In genomic region chr9:7534211-7534935, GRCh38 we compare ENCODE assay signal across 22 cellular contexts.
DNase-seq lines count a peak whose midpoint lies in the region; ATAC-seq and FAIRE-seq lines count a peak whose summit lies in the region.
"Had no signal": no experiment of that assay in that cellular context is flagged by ENCODE, and none has a peak within 500 bp of the region (broad histone marks: within the 10 kb centered on the region; RNA-seq: fewer than 3 reads in every experiment).

No MANE protein-coding gene starts in this region.

- peak; percentile 78 for ATAC-seq in activated CD4-positive, alpha-beta T cell treated with anti-CD3 and anti-CD28 coated beads for 36 hours

- H3K36me3 Mint-ChIP-seq in activated CD4-positive, alpha-beta T cell treated with anti-CD3 and anti-CD28 coated beads for 36 hours (ENCODE audit: low read depth), result no peaks in the 10 kb centered on the region
- peaks cover 7% of the 10 kb centered on the region for H3K36me3 Mint-ChIP-seq in activated T-helper 2 cell treated with anti-CD3 and anti-CD28 coated beads, Interferon-gamma antibody, Interleukin-2, Interleukin-4, amounts not matched to agents 10 μg/mL and 5 μg/mL and 100 μg/mL, durations not matched to agents 14 hours and 24 hours and 36 hours (ENCODE audit: low read depth)
- no peaks in the 10 kb centered on the region for H3K36me3 Mint-ChIP-seq in stimulated activated naive CD8-positive, alpha-beta T cell treated with anti-CD3 and anti-CD28 coated beads, Interleukin-15, Interleukin-2, amounts not matched to agents 100 ng/mL and 50 ng/mL, for 24 hours (ENCODE audit: low read depth)
- H3K36me3 Mint-ChIP-seq in immature natural killer cell, result no peaks in the 10 kb centered on the region
- H3K36me3 Mint-ChIP-seq: brain; CD4-positive, alpha-beta memory T cell had no signal

- intact Hi-C loops in activated CD4-positive, alpha-beta T cell treated with anti-CD3 and anti-CD28 coated beads for 36 hours (cut with DNase I, micrococcal nuclease), result loop anchor here (5.0 to 10.0 kb wide), 3 partner anchors 237 to 630 kb away; no protein-coding TSS in a partner anchor
- intact Hi-C loops in activated T-helper 2 cell treated with anti-CD3 and anti-CD28 coated beads, Interferon-gamma antibody, Interleukin-2, Interleukin-4, amounts not matched to agents 10 μg/mL and 5 μg/mL and 100 μg/mL, durations not matched to agents 14 hours and 24 hours and 36 hours (cut with micrococcal nuclease), result loop anchor here (1.0 to 10.0 kb wide), 7 partner anchors 128 to 638 kb away; no protein-coding TSS in a partner anchor

- H3K4me3 Mint-ChIP-seq in activated CD4-positive, alpha-beta T cell treated with anti-CD3 and anti-CD28 coated beads for 36 hours, result no peak overlapping the region
- peak overlapping the region; percentile 24 for H3K4me3 Mint-ChIP-seq in activated T-helper 2 cell treated with anti-CD3 and anti-CD28 coated beads, Interferon-gamma antibody, Interleukin-2, Interleukin-4, amounts not matched to agents 10 μg/mL and 5 μg/mL and 100 μg/mL, durations not matched to agents 14 hours and 24 hours and 36 hours (ENCODE audit: low read depth)
- peak overlapping the region; percentile 15 for H3K4me3 Mint-ChIP-seq in stimulated activated naive CD8-positive, alpha-beta T cell treated with anti-CD3 and anti-CD28 coated beads, Interleukin-15, Interleukin-2, amounts not matched to agents 100 ng/mL and 50 ng/mL, for 24 hours
- H3K4me3 Mint-ChIP-seq in immature natural killer cell, result no peak overlapping the region
- H3K4me3 Mint-ChIP-seq: brain; CD4-positive, alpha-beta memory T cell; endodermal cell had no signal

- FAIRE-seq in RCC 7860 (lab: Jason Lieb, UNC), result no peak

- H3K27ac Mint-ChIP-seq in activated CD4-positive, alpha-beta T cell treated with anti-CD3 and anti-CD28 coated beads for 36 hours, result no peak overlapping the region
- H3K27ac Mint-ChIP-seq in activated T-helper 2 cell treated with anti-CD3 and anti-CD28 coated beads, Interferon-gamma antibody, Interleukin-2, Interleukin-4, amounts not matched to agents 10 μg/mL and 5 μg/mL and 100 μg/mL, durations not matched to agents 14 hours and 24 hours and 36 hours, result peak overlapping the region; percentile 83
- H3K27ac Mint-ChIP-seq in stimulated activated naive CD8-positive, alpha-beta T cell treated with anti-CD3 and anti-CD28 coated beads, Interleukin-15, Interleukin-2, amounts not matched to agents 100 ng/mL and 50 ng/mL, for 24 hours, result peak overlapping the region; percentile 56
- no peak overlapping the region for H3K27ac Mint-ChIP-seq in immature natural killer cell
- H3K27ac Mint-ChIP-seq: brain; CD4-positive, alpha-beta memory T cell; endodermal cell had no signal

- CTCF ChIA-PET in activated CD4-positive, alpha-beta T cell treated with anti-CD3 and anti-CD28 coated beads for 36 hours (lab: Charles Lee), result interaction anchor here (0.7 to 2.2 kb wide), 6 partner anchors 45 to 993 kb away, joined by 3 to 12 read pairs (median 3); no protein-coding TSS in a partner anchor

- DNase-seq in activated CD4-positive, alpha-beta T cell treated with anti-CD3 and anti-CD28 coated beads for 36 hours, result peak; percentile 24
- no peak for DNase-seq in activated CD4-positive, alpha-beta T cell treated with anti-CD3 and anti-CD28 coated beads for 1 hour
- DNase-seq in stimulated activated CD4-positive, alpha-beta T cell treated with anti-CD3 and anti-CD28 coated beads, Interleukin-15, amount 100 ng/mL, for 24 hours, result peak; percentile 5
- no peak for DNase-seq in stimulated activated CD4-positive, alpha-beta T cell treated with anti-CD3 and anti-CD28 coated beads, Interleukin-4, amount 100 ng/mL, for 4 hours
- no peak for DNase-seq in activated T-helper 2 cell treated with anti-CD3 and anti-CD28 coated beads, Interferon-gamma antibody, Interleukin-2, Interleukin-4, amounts not matched to agents 10 μg/mL and 5 μg/mL and 100 μg/mL, durations not matched to agents 14 hours and 24 hours and 36 hours (ENCODE audit: low spot score)
- DNase-seq in immature natural killer cell (no peak), RCC 7860 (ENCODE audit: low spot score) (no peak)
- DNase-seq: 8988T; CD4-positive, alpha-beta memory T cell; colonic mucosa; DMS153; endodermal cell; GDM1; HCEC 1CT; KBM-7; mesenchymal stem cell; NCI-H1436; NCI-H524; stimulated activated CD4-positive, alpha-beta T cell treated with anti-CD3 and anti-CD28 coated beads, Interleukin-4, amount 100 ng/mL, for 24 hours; SW 1271 had no signal

- POLR2A ChIA-PET in activated CD4-positive, alpha-beta T cell treated with anti-CD3 and anti-CD28 coated beads for 36 hours (lab: Charles Lee), result no interaction called here

- no peaks in the 10 kb centered on the region for H3K9me3 Mint-ChIP-seq in activated CD4-positive, alpha-beta T cell treated with anti-CD3 and anti-CD28 coated beads for 36 hours (ENCODE audit: low read depth)
- peaks cover 11% of the 10 kb centered on the region for H3K9me3 Mint-ChIP-seq in activated T-helper 2 cell treated with anti-CD3 and anti-CD28 coated beads, Interferon-gamma antibody, Interleukin-2, Interleukin-4, amounts not matched to agents 10 μg/mL and 5 μg/mL and 100 μg/mL, durations not matched to agents 14 hours and 24 hours and 36 hours
- no peaks in the 10 kb centered on the region for H3K9me3 Mint-ChIP-seq in stimulated activated naive CD8-positive, alpha-beta T cell treated with anti-CD3 and anti-CD28 coated beads, Interleukin-15, Interleukin-2, amounts not matched to agents 100 ng/mL and 50 ng/mL, for 24 hours
- H3K9me3 Mint-ChIP-seq in immature natural killer cell, result no peaks in the 10 kb centered on the region
- H3K9me3 Mint-ChIP-seq: endodermal cell had no signal

- H3K4me1 Mint-ChIP-seq in activated CD4-positive, alpha-beta T cell treated with anti-CD3 and anti-CD28 coated beads for 36 hours, result peaks cover 14% of the 10 kb centered on the region
- peaks cover 46% of the 10 kb centered on the region for H3K4me1 Mint-ChIP-seq in activated T-helper 2 cell treated with anti-CD3 and anti-CD28 coated beads, Interferon-gamma antibody, Interleukin-2, Interleukin-4, amounts not matched to agents 10 μg/mL and 5 μg/mL and 100 μg/mL, durations not matched to agents 14 hours and 24 hours and 36 hours (ENCODE audit: low read depth)
- peaks cover 29% of the 10 kb centered on the region for H3K4me1 Mint-ChIP-seq in stimulated activated naive CD8-positive, alpha-beta T cell treated with anti-CD3 and anti-CD28 coated beads, Interleukin-15, Interleukin-2, amounts not matched to agents 100 ng/mL and 50 ng/mL, for 24 hours (ENCODE audit: low read depth)
- H3K4me1 Mint-ChIP-seq in immature natural killer cell, result no peaks in the 10 kb centered on the region
- H3K4me1 Mint-ChIP-seq: CD4-positive, alpha-beta memory T cell had no signal

- H3K27me3 Mint-ChIP-seq in activated CD4-positive, alpha-beta T cell treated with anti-CD3 and anti-CD28 coated beads for 36 hours, result peaks cover 22% of the 10 kb centered on the region
- H3K27me3 Mint-ChIP-seq in activated T-helper 2 cell treated with anti-CD3 and anti-CD28 coated beads, Interferon-gamma antibody, Interleukin-2, Interleukin-4, amounts not matched to agents 10 μg/mL and 5 μg/mL and 100 μg/mL, durations not matched to agents 14 hours and 24 hours and 36 hours (ENCODE audit: low read depth), result peaks cover 4% of the 10 kb centered on the region
- peaks cover 22% of the 10 kb centered on the region for H3K27me3 Mint-ChIP-seq in stimulated activated naive CD8-positive, alpha-beta T cell treated with anti-CD3 and anti-CD28 coated beads, Interleukin-15, Interleukin-2, amounts not matched to agents 100 ng/mL and 50 ng/mL, for 24 hours
- H3K27me3 Mint-ChIP-seq in immature natural killer cell (ENCODE audit: low read depth in 3 of 3), result peaks cover 3 to 17% (median 7%) of the 10 kb centered on the region in 3 donors
- H3K27me3 Mint-ChIP-seq: brain had no signal

Comparison
In these comparisons a context has a peak if more than half of its experiments do, and no peak if none do; other contexts are left out.
1. DNase-seq: peak in activated CD4-positive, alpha-beta T cell treated with anti-CD3 and anti-CD28 coated beads for 36 hours (single experiment) and stimulated activated CD4-positive, alpha-beta T cell treated with anti-CD3 and anti-CD28 coated beads, Interleukin-15, amount 100 ng/mL, for 24 hours (single experiment); none in activated CD4-positive, alpha-beta T cell treated with anti-CD3 and anti-CD28 coated beads for 1 hour (single experiment), stimulated activated CD4-positive, alpha-beta T cell treated with anti-CD3 and anti-CD28 coated beads, Interleukin-4, amount 100 ng/mL, for 4 hours (0 of 2), activated T-helper 2 cell treated with anti-CD3 and anti-CD28 coated beads, Interferon-gamma antibody, Interleukin-2, Interleukin-4, amounts not matched to agents 10 μg/mL and 5 μg/mL and 100 μg/mL, durations not matched to agents 14 hours and 24 hours and 36 hours (single experiment), immature natural killer cell (0 of 3) and RCC 7860 (single experiment).
2. H3K27ac Mint-ChIP-seq: peak in activated T-helper 2 cell treated with anti-CD3 and anti-CD28 coated beads, Interferon-gamma antibody, Interleukin-2, Interleukin-4, amounts not matched to agents 10 μg/mL and 5 μg/mL and 100 μg/mL, durations not matched to agents 14 hours and 24 hours and 36 hours (single experiment) and stimulated activated naive CD8-positive, alpha-beta T cell treated with anti-CD3 and anti-CD28 coated beads, Interleukin-15, Interleukin-2, amounts not matched to agents 100 ng/mL and 50 ng/mL, for 24 hours (single experiment); none in activated CD4-positive, alpha-beta T cell treated with anti-CD3 and anti-CD28 coated beads for 36 hours (single experiment) and immature natural killer cell (0 of 6).
3. H3K4me3 Mint-ChIP-seq: peak in activated T-helper 2 cell treated with anti-CD3 and anti-CD28 coated beads, Interferon-gamma antibody, Interleukin-2, Interleukin-4, amounts not matched to agents 10 μg/mL and 5 μg/mL and 100 μg/mL, durations not matched to agents 14 hours and 24 hours and 36 hours (single experiment) and stimulated activated naive CD8-positive, alpha-beta T cell treated with anti-CD3 and anti-CD28 coated beads, Interleukin-15, Interleukin-2, amounts not matched to agents 100 ng/mL and 50 ng/mL, for 24 hours (single experiment); none in activated CD4-positive, alpha-beta T cell treated with anti-CD3 and anti-CD28 coated beads for 36 hours (single experiment) and immature natural killer cell (0 of 5).